26 cellular contexts compared by ENCODE assay signal in the genomic region with DNA sequence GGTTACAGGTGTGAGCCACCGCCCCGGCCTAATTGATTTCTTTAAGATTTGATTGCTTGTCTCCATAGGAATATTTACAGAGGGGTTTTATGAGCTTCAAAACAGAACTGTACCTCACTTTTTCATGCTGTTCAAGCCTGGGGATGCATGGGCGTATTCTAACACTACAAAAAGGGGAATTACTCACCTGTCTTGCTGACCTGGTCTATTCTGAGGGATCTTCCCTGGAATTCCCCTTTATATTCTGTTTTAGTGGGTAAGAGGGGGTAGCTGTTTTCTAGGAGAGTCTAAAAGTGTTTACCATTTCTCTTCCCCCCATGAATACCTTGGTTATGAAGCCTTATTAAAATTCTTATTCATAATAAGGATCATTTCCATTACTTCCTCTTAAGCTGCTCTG. TPM values are rescaled to one million over a fixed set of nuclear protein-coding genes. Genes with fewer than 3 reads are reported as not detected.
"Had no signal": no experiment of that assay in that cellular context is flagged by ENCODE, and none has a peak within 500 bp of the region (broad histone marks: within the 10 kb centered on the region; RNA-seq: fewer than 3 reads in every experiment).

No MANE protein-coding gene starts in this region.

- H3K27ac Mint-ChIP-seq: activated B cell treated with CpG ODN at 0.5 μM for 24 hours; activated CD4-positive, alpha-beta memory T cell treated with anti-CD3 and anti-CD28 coated beads for 36 hours; activated CD4-positive, alpha-beta T cell treated with anti-CD3 and anti-CD28 coated beads for 36 hours; activated CD8-positive, alpha-beta memory T cell treated with anti-CD3 and anti-CD28 coated beads, Interleukin-2, amount 10 ng/mL, durations not matched to agents 7 days and 5 days; activated naive CD4-positive, alpha-beta T cell treated with anti-CD3 and anti-CD28 coated beads, Interleukin-2, amount 50 U/mL, for 72 hours; natural killer cell had no signal

- H3K27me3 ChIP-seq: gastrocnemius medialis, sigmoid colon, spleen, thyroid gland had no signal

- DNase-seq: activated B cell treated with CpG ODN at 0.5 μM for 24 hours; activated CD4-positive, alpha-beta memory T cell treated with anti-CD3 and anti-CD28 coated beads for 36 hours; activated CD4-positive, alpha-beta T cell treated with anti-CD3 and anti-CD28 coated beads for 36 hours; activated CD8-positive, alpha-beta memory T cell treated with anti-CD3 and anti-CD28 coated beads, Interleukin-2, amount 10 ng/mL, durations not matched to agents 7 days and 5 days; activated gamma-delta T cell; activated T-cell treated with anti-CD3 and anti-CD28 coated beads for 4 hours; amniotic stem cell; cerebellar nuclear complex; cortex of kidney; erythroblast; gastrocnemius medialis; hippocampal formation; left ventricle myocardium inferior; midbrain; natural killer cell; retina; sigmoid colon; spleen; stimulated activated CD4-positive, alpha-beta T cell treated with anti-CD3 and anti-CD28 coated beads, Interleukin-4, amount 100 ng/mL, for 1 hour; stimulated activated naive CD4-positive, alpha-beta T cell; T1000; thyroid gland had no signal

- H3K27me3 Mint-ChIP-seq: activated B cell treated with CpG ODN at 0.5 μM for 24 hours; activated CD4-positive, alpha-beta memory T cell treated with anti-CD3 and anti-CD28 coated beads for 36 hours; activated CD4-positive, alpha-beta T cell treated with anti-CD3 and anti-CD28 coated beads for 36 hours; activated CD8-positive, alpha-beta memory T cell treated with anti-CD3 and anti-CD28 coated beads, Interleukin-2, amount 10 ng/mL, durations not matched to agents 7 days and 5 days had no signal

- ATAC-seq: activated CD4-positive, alpha-beta T cell treated with anti-CD3 and anti-CD28 coated beads for 36 hours; activated CD8-positive, alpha-beta memory T cell treated with anti-CD3 and anti-CD28 coated beads, Interleukin-2, amount 10 ng/mL, durations not matched to agents 7 days and 5 days; activated naive CD4-positive, alpha-beta T cell treated with anti-CD3 and anti-CD28 coated beads, Interleukin-2, amount 50 U/mL, for 72 hours; gastrocnemius medialis; natural killer cell had no signal

- H3K4me3 ChIP-seq: gastrocnemius medialis, left ventricle myocardium inferior, sigmoid colon, spleen, thyroid gland had no signal

- H3K9me3 Mint-ChIP-seq: activated B cell treated with CpG ODN at 0.5 μM for 24 hours; activated CD4-positive, alpha-beta memory T cell treated with anti-CD3 and anti-CD28 coated beads for 36 hours; activated naive CD4-positive, alpha-beta T cell treated with anti-CD3 and anti-CD28 coated beads, Interleukin-2, amount 50 U/mL, for 72 hours; natural killer cell had no signal

- H3K27ac ChIP-seq: left ventricle myocardium inferior, sigmoid colon, spleen, thyroid gland had no signal

- H3K4me1 Mint-ChIP-seq: activated B cell treated with CpG ODN at 0.5 μM for 24 hours; activated CD4-positive, alpha-beta T cell treated with anti-CD3 and anti-CD28 coated beads for 36 hours; natural killer cell had no signal

- H3K4me3 Mint-ChIP-seq: activated B cell treated with CpG ODN at 0.5 μM for 24 hours; activated CD4-positive, alpha-beta memory T cell treated with anti-CD3 and anti-CD28 coated beads for 36 hours; activated CD4-positive, alpha-beta T cell treated with anti-CD3 and anti-CD28 coated beads for 36 hours; activated CD8-positive, alpha-beta memory T cell treated with anti-CD3 and anti-CD28 coated beads, Interleukin-2, amount 10 ng/mL, durations not matched to agents 7 days and 5 days; natural killer cell had no signal

- H3K9me3 ChIP-seq: gastrocnemius medialis, left ventricle myocardium inferior, sigmoid colon, spleen, thyroid gland had no signal

- H3K36me3 Mint-ChIP-seq: natural killer cell had no signal

- H3K4me1 ChIP-seq: left ventricle myocardium inferior, sigmoid colon, spleen, thyroid gland had no signal

RNA-seq across cellular contexts. Expression of gene NME9, which starts 48.1 kb away (rescaled TPM):
- total RNA-seq: activated B cell treated with CpG ODN at 0.5 μM for 24 hours; activated CD8-positive, alpha-beta memory T cell treated with anti-CD3 and anti-CD28 coated beads, Interleukin-2, amount 10 ng/mL, durations not matched to agents 7 days and 5 days; left ventricle myocardium inferior; natural killer cell; osteoblast; posterior vena cava; sigmoid colon; T-helper 1 cell treated with Interleukin-12 subunit alpha and Interleukin-12 subunit beta and Interleukin-4 antibody, amounts not matched to agents 30 ng/mL and 1 ng/mL, for 36 hours had no signal
